In the genomic region with DNA sequence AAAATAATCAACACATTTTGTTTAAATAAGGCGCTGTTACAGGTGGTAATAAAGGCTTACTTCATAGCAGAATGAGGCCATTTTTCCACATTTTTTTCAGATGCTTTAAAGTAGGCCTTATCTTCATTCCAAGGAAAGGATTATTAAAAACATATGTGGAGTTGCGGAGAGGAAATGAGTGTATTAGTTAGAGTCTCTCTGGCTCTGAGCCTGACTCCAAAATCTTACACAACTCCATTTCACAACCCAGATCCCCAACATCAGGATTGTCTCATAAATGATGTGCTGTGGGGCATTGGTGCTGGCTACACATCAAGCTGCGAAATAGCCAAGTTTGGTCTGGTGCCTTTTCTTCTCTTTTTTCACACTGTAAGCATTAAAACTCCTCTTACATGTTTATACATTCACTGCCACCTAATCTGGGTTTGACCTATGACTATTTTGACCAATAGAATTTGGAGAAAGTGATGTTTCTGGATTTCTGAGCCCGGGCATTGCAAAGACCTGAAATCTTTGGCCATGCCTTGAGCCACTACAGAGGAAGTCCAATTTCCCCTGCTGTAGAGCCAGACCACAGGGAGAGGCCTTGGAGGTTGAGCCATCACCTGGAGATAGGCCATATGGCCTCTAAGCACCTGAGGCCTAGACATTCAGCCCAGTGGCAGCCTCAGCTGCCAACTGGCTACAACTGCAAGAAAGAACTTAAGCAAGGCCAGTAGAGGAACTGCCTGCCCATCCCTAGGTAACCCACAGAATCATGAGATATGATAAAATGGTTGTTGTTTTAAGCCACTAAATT, we compare ENCODE assay signal across 9 cellular contexts. TPM values are rescaled to one million over a fixed set of nuclear protein-coding genes. Genes with fewer than 3 reads are reported as not detected.
DNase-seq lines count a peak whose midpoint lies in the region; ATAC-seq and TF ChIP-seq lines count a peak whose summit lies in the region.
"Had no signal": no experiment of that assay in that cellular context is flagged by ENCODE, and none has a peak within 500 bp of the region (broad histone marks: within the 10 kb centered on the region; RNA-seq: fewer than 3 reads in every experiment).

No MANE protein-coding gene starts in this region.

- no peak overlapping the region for H3K27ac Mint-ChIP-seq in progenitor cell of endocrine pancreas

- no peaks in the 10 kb centered on the region for H3K9me3 Mint-ChIP-seq in progenitor cell of endocrine pancreas (ENCODE audit: low read depth)

- intact Hi-C loops in breast epithelium (cut with DNase I; ENCODE audit: low total_unique reads) (no loop called here), lower lobe of right lung (cut with DNase I) (no loop called here), aorta (cut with DNase I) (loop anchor here in 1 of 2 donors (5.0 kb wide), 2 partner anchors 46 to 91 kb away; no protein-coding TSS in a partner anchor)

- TF ChIP-seq CTCF in breast epithelium (IDR thresholded peaks at IDR 0.05) (no peak), lower lobe of right lung (IDR thresholded peaks at IDR 0.05) (no peak), progenitor cell of endocrine pancreas (IDR thresholded peaks at IDR 0.05; ENCODE audit: unreplicated experiment) (no peak)

- ATAC-seq in lower lobe of right lung, result peak; percentile 34 to 56
- ATAC-seq in aorta (ENCODE audit: low FRiP score), result peak; percentile 78
- ATAC-seq in HG03175 (IDR thresholded peaks at IDR 0.05; ENCODE audit: unreplicated experiment), result no peak
- no peak for ATAC-seq in HG02763 (IDR thresholded peaks at IDR 0.05; ENCODE audit: unreplicated experiment)

- H3K27me3 ChIP-seq in breast epithelium (no peaks in the 10 kb centered on the region), lower lobe of right lung (ENCODE audit: low read depth) (no peaks in the 10 kb centered on the region), aorta (ENCODE audit: control insufficient read depth in 1 of 2, insufficient read depth in 2 of 2, low read length in 1 of 2) (no peaks in the 10 kb centered on the region)

- peaks cover 15% of the 10 kb centered on the region for H3K27me3 Mint-ChIP-seq in progenitor cell of endocrine pancreas

- H3K36me3 Mint-ChIP-seq in progenitor cell of endocrine pancreas (ENCODE audit: insufficient read depth), result no peaks in the 10 kb centered on the region

- no peak for TF ChIP-seq POLR2A in breast epithelium (IDR thresholded peaks at IDR 0.05)

- DNase-seq in M059J (ENCODE audit: low read depth) (peak; percentile 87), breast epithelium (ENCODE audit: low spot score in 2 of 2) (peak in 1 of 2 donors; percentile 73), lower lobe of right lung (no peak), aorta (peak in 1 of 2 donors; percentile 72), progenitor cell of endocrine pancreas (ENCODE audit: low spot score, unreplicated experiment) (no peak)
- DNase-seq: activated gamma-delta T cell treated with Interleukin-2 at 50 U/mL for 16 hours, NCI-H2081 treated with DMSO at 0.1 percent for 48 hours had no signal

- H3K9me3 ChIP-seq in breast epithelium (no peaks in the 10 kb centered on the region), lower lobe of right lung (no peaks in the 10 kb centered on the region), aorta (ENCODE audit: control insufficient read depth, low read length) (no peaks in the 10 kb centered on the region)

- H3K27ac ChIP-seq in breast epithelium, result peak overlapping the region; percentile 69 to 83
- H3K27ac ChIP-seq in lower lobe of right lung, result no peak overlapping the region
- H3K27ac ChIP-seq in aorta (ENCODE audit: low read depth in 1 of 2, low read length in 2 of 2), result peak overlapping the region in 1 of 2 donors; percentile 26

- H3K36me3 ChIP-seq in breast epithelium, result no peaks in the 10 kb centered on the region
- H3K36me3 ChIP-seq in lower lobe of right lung, result no peaks in the 10 kb centered on the region
- H3K36me3 ChIP-seq in aorta (ENCODE audit: control insufficient read depth in 1 of 2, insufficient read depth in 2 of 2, low read length in 1 of 2), result no peaks in the 10 kb centered on the region

- peaks cover 5 to 23% of the 10 kb centered on the region in 2 donors for H3K4me1 ChIP-seq in breast epithelium
- H3K4me1 ChIP-seq in lower lobe of right lung, result no peaks in the 10 kb centered on the region
- H3K4me1 ChIP-seq in aorta (ENCODE audit: control insufficient read depth in 1 of 2, insufficient read depth in 2 of 2, low read length in 2 of 2), result peaks cover 2 to 6% of the 10 kb centered on the region in 2 donors

- peaks cover 2% of the 10 kb centered on the region for H3K4me1 Mint-ChIP-seq in progenitor cell of endocrine pancreas (ENCODE audit: low read depth)

- H3K4me3 ChIP-seq in breast epithelium (no peak overlapping the region), lower lobe of right lung (no peak overlapping the region), aorta (ENCODE audit: low read length in 2 of 2) (no peak overlapping the region)

- WGBS in aorta, 2 donors, result 15 to 20% methylated on average over 4 of the region's 4 CpGs

- H3K4me3 Mint-ChIP-seq in progenitor cell of endocrine pancreas (ENCODE audit: low read depth), result no peak overlapping the region

RNA-seq across cellular contexts. Expression of gene SOD3, which starts 16.7 kb away (rescaled TPM):
- total RNA-seq in M059J (2014; rRNA removed; shearing (Covaris generic)), result 14.6 and 22.7 TPM in 2 replicates
- total RNA-seq in breast epithelium (100 to 1,000 TPM in 1 of 3 donors, 10 to 100 TPM in 2; 22.0 to 131 (median 77.3) TPM), lower lobe of right lung (111 TPM), aorta (100 to 1,000 TPM; 356 to 380 TPM), progenitor cell of endocrine pancreas (5.0 and 6.2 TPM in 2 replicates)
- 100 to 1,000 TPM; 108 to 315 TPM for polyA plus RNA-seq in aorta

Comparison
In these comparisons a context has a peak if more than half of its experiments do, and no peak if none do; other contexts are left out.
1. ATAC-seq: peak in lower lobe of right lung (2 of 2) and aorta (single experiment); none in HG03175 (single experiment) and HG02763 (single experiment).